Comparison of ENCODE assay signal across 1 cellular context in the genomic region with DNA sequence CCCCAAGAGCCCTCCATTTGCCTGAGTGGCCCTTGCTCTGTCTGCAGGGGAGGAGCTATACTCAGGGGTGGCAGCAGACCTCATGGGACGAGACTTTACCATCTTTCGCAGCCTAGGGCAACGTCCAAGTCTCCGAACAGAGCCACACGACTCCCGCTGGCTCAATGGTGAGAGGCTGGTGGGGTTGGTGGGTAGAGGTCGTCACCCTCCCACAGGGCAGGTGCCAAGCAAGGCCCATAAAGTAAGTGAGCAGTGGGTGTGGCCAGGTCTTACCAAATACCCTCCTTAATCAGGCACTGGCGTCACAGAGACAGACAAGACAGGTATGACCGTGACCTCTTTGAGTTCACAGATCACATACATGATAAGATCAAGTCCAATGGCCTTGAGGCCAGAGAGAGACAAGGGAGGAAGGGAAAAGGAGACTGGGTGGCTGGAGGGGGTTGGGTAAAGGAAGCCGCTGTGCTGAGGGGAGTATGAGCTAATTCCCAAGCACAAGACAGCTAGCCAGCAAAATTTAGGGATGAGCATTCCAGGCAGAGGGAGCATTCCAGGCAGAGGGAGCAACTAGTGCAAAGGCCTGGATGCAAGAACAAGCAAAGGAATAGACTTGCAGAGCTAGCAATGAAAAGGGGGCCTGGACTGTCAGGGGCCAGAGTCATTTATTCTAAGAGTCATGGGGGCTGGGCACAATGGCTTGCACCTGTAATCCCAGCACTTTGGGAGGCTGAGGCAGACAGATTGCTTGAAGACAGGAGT.
TF ChIP-seq lines count a peak whose summit lies in the region.

No MANE protein-coding gene starts in this region.

TF ChIP-seq in HepG2, 621 proteins besides CTCF, POLR2A, EP300 and RAD21 (continued from another document and continues in another):
- TF ChIP-seq, protein P1, sequence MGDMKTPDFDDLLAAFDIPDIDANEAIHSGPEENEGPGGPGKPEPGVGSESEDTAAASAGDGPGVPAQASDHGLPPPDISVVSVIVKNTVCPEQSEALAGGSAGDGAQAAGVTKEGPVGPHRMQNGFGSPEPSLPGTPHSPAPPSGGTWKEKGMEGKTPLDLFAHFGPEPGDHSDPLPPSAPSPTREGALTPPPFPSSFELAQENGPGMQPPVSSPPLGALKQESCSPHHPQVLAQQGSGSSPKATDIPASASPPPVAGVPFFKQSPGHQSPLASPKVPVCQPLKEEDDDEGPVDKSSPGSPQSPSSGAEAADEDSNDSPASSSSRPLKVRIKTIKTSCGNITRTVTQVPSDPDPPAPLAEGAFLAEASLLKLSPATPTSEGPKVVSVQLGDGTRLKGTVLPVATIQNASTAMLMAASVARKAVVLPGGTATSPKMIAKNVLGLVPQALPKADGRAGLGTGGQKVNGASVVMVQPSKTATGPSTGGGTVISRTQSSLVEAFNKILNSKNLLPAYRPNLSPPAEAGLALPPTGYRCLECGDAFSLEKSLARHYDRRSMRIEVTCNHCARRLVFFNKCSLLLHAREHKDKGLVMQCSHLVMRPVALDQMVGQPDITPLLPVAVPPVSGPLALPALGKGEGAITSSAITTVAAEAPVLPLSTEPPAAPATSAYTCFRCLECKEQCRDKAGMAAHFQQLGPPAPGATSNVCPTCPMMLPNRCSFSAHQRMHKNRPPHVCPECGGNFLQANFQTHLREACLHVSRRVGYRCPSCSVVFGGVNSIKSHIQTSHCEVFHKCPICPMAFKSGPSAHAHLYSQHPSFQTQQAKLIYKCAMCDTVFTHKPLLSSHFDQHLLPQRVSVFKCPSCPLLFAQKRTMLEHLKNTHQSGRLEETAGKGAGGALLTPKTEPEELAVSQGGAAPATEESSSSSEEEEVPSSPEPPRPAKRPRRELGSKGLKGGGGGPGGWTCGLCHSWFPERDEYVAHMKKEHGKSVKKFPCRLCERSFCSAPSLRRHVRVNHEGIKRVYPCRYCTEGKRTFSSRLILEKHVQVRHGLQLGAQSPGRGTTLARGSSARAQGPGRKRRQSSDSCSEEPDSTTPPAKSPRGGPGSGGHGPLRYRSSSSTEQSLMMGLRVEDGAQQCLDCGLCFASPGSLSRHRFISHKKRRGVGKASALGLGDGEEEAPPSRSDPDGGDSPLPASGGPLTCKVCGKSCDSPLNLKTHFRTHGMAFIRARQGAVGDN (CRISPR knock-in tag; IDR thresholded peaks at IDR 0.05) = peak; percentile 71
- TF ChIP-seq SKI (IDR thresholded peaks at IDR 0.05; ENCODE audit: partially characterized antibody) = peak; percentile 83
- TF ChIP-seq TFE3 (CRISPR knock-in tag; IDR thresholded peaks at IDR 0.05) = no peak
- TF ChIP-seq ZNF12 (CRISPR knock-in tag; IDR thresholded peaks at IDR 0.05) = 0 out of 2 replicates have a peak, but pooled peaks have one; percentile 30
- no peak for TF ChIP-seq SOX6 (IDR thresholded peaks at IDR 0.05)
- peak; percentile 40 for TF ChIP-seq SOX6 (CRISPR knock-in tag; IDR thresholded peaks at IDR 0.05)
- TF ChIP-seq, protein P2, sequence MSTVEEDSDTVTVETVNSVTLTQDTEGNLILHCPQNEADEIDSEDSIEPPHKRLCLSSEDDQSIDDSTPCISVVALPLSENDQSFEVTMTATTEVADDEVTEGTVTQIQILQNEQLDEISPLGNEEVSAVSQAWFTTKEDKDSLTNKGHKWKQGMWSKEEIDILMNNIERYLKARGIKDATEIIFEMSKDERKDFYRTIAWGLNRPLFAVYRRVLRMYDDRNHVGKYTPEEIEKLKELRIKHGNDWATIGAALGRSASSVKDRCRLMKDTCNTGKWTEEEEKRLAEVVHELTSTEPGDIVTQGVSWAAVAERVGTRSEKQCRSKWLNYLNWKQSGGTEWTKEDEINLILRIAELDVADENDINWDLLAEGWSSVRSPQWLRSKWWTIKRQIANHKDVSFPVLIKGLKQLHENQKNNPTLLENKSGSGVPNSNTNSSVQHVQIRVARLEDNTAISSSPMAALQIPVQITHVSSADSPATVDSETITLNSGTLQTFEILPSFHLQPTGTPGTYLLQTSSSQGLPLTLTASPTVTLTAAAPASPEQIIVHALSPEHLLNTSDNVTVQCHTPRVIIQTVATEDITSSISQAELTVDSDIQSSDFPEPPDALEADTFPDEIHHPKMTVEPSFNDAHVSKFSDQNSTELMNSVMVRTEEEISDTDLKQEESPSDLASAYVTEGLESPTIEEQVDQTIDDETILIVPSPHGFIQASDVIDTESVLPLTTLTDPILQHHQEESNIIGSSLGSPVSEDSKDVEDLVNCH (CRISPR knock-in tag; IDR thresholded peaks at IDR 0.05) = no peak
- TF ChIP-seq HNF1B (CRISPR knock-in tag; IDR thresholded peaks at IDR 0.05) = 0 out of 2 replicates have a peak, but pooled peaks have one; percentile 51
- 0 out of 2 replicates have a peak, but pooled peaks have one; percentile 15 for TF ChIP-seq ZNF263 (CRISPR knock-in tag; IDR thresholded peaks at IDR 0.05)
- TF ChIP-seq MAFF (IDR thresholded peaks at IDR 0.05; ENCODE audit: low read depth, low read length) = no peak
- TF ChIP-seq ZSCAN5A (CRISPR knock-in tag; IDR thresholded peaks at IDR 0.05; ENCODE audit: borderline replicate concordance) = 0 out of 2 replicates have a peak, but pooled peaks have one; percentile 43
- TF ChIP-seq ATF3 (CRISPR knock-in tag; IDR thresholded peaks at IDR 0.05) = 0 out of 2 replicates have a peak, but pooled peaks have one; percentile 18
- TF ChIP-seq ZBTB33 (CRISPR knock-in tag; IDR thresholded peaks at IDR 0.05) = peak; percentile 27; the same call in 1 of the 2 replicates
- no peak for TF ChIP-seq ZNF674 (CRISPR knock-in tag; IDR thresholded peaks at IDR 0.05; ENCODE audit: low read depth)
- peak; percentile 63; the same call in 1 of the 2 replicates for TF ChIP-seq MTA1 (CRISPR knock-in tag; IDR thresholded peaks at IDR 0.05; ENCODE audit: borderline replicate concordance)
- TF ChIP-seq, protein P3, sequence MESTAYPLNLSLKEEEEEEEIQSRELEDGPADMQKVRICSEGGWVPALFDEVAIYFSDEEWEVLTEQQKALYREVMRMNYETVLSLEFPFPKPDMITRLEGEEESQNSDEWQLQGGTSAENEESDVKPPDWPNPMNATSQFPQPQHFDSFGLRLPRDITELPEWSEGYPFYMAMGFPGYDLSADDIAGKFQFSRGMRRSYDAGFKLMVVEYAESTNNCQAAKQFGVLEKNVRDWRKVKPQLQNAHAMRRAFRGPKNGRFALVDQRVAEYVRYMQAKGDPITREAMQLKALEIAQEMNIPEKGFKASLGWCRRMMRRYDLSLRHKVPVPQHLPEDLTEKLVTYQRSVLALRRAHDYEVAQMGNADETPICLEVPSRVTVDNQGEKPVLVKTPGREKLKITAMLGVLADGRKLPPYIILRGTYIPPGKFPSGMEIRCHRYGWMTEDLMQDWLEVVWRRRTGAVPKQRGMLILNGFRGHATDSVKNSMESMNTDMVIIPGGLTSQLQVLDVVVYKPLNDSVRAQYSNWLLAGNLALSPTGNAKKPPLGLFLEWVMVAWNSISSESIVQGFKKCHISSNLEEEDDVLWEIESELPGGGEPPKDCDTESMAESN (CRISPR knock-in tag; conservative IDR thresholded peaks at IDR 0.05) = peak; percentile 56; the same call in 1 of the 2 replicates
- peak; percentile 78 for TF ChIP-seq HNRNPL (IDR thresholded peaks at IDR 0.05; ENCODE audit: low read depth, low read length)
- TF ChIP-seq, protein P4, sequence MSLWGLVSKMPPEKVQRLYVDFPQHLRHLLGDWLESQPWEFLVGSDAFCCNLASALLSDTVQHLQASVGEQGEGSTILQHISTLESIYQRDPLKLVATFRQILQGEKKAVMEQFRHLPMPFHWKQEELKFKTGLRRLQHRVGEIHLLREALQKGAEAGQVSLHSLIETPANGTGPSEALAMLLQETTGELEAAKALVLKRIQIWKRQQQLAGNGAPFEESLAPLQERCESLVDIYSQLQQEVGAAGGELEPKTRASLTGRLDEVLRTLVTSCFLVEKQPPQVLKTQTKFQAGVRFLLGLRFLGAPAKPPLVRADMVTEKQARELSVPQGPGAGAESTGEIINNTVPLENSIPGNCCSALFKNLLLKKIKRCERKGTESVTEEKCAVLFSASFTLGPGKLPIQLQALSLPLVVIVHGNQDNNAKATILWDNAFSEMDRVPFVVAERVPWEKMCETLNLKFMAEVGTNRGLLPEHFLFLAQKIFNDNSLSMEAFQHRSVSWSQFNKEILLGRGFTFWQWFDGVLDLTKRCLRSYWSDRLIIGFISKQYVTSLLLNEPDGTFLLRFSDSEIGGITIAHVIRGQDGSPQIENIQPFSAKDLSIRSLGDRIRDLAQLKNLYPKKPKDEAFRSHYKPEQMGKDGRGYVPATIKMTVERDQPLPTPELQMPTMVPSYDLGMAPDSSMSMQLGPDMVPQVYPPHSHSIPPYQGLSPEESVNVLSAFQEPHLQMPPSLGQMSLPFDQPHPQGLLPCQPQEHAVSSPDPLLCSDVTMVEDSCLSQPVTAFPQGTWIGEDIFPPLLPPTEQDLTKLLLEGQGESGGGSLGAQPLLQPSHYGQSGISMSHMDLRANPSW (CRISPR knock-in tag; IDR thresholded peaks at IDR 0.05; ENCODE audit: borderline replicate concordance) = no peak
- peak; percentile 49; the same call in 1 of the 2 replicates for TF ChIP-seq HOXA3 (CRISPR knock-in tag; IDR thresholded peaks at IDR 0.05)
- peak; percentile 79; the same call in 1 of the 2 replicates for TF ChIP-seq ZNF281 (CRISPR knock-in tag; IDR thresholded peaks at IDR 0.05; ENCODE audit: borderline replicate concordance)
- peak; percentile 82 for TF ChIP-seq NR2C2 (CRISPR knock-in tag; IDR thresholded peaks at IDR 0.05; ENCODE audit: borderline replicate concordance)
- peak; percentile 58 for TF ChIP-seq POLR2AphosphoS5 (IDR thresholded peaks at IDR 0.05; ENCODE audit: low read depth, low read length)
